ENCODE assay signal across 30 cellular contexts in the genomic region with DNA sequence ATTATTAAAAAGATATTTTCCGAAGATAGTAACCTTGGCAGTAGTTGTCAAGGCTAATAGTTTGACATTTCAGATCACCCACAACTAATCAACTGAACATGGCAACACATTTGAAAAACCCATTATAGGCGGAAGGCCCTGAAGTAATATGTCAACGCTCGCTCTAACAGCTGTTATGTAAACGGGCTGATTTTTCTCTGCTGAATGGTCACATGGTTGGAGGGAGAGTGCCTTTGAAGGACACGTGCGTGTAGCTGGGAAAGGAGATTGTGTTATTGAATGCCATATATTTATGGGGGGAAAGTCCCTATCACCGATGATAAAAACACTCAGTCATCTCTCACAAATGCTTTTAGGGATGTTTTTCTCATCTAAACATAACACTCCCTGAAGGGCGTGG.
"Had no signal": no experiment of that assay in that cellular context is flagged by ENCODE, and none has a peak within 500 bp of the region (broad histone marks: within the 10 kb centered on the region; RNA-seq: fewer than 3 reads in every experiment).

No MANE protein-coding gene starts in this region.

- H3K9me3 Mint-ChIP-seq: activated naive CD4-positive, alpha-beta T cell treated with anti-CD3 and anti-CD28 coated beads, Interleukin-2, amount 50 U/mL, for 24 hours; activated T-cell treated with anti-CD3 and anti-CD28 coated beads, Interleukin-2, amount 50 U/mL, for 24 hours; activated T-helper 1 cell treated with anti-CD3 and anti-CD28 coated beads, Interleukin-12 subunit alpha, Interleukin-12 subunit beta, Interleukin-2, Interleukin-4 antibody, amounts not matched to agents 30 ng/mL and 10 ng/mL and 1 ng/mL, durations not matched to agents 14 hours and 24 hours and 36 hours; T-helper 1 cell treated with Interleukin-12 subunit alpha and Interleukin-12 subunit beta and Interleukin-4 antibody, amounts not matched to agents 30 μg/mL and 1 μg/mL, for 36 hours; WTC11 had no signal

- H3K4me3 ChIP-seq: ascending aorta, body of pancreas, MG63, Peyer's patch, SJCRH30 had no signal

- H3K4me1 Mint-ChIP-seq: activated CD8-positive, alpha-beta memory T cell treated with anti-CD3 and anti-CD28 coated beads, Interleukin-2, amount 10 ng/mL, durations not matched to agents 7 days and 5 days; activated naive CD4-positive, alpha-beta T cell treated with anti-CD3 and anti-CD28 coated beads, Interleukin-2, amount 50 U/mL, for 24 hours; WTC11 had no signal

- H3K36me3 ChIP-seq: ascending aorta, MG63, Peyer's patch, SJCRH30 had no signal

- H3K27me3 ChIP-seq: ascending aorta, body of pancreas, MG63, Peyer's patch, SJCRH30 had no signal

- H3K36me3 Mint-ChIP-seq: activated CD8-positive, alpha-beta memory T cell treated with anti-CD3 and anti-CD28 coated beads, Interleukin-2, amount 10 ng/mL, durations not matched to agents 7 days and 5 days; activated naive CD4-positive, alpha-beta T cell treated with anti-CD3 and anti-CD28 coated beads, Interleukin-2, amount 50 U/mL, for 24 hours; WTC11 had no signal

- H3K4me1 ChIP-seq: ascending aorta, body of pancreas, Peyer's patch, SJCRH30 had no signal

- H3K4me3 Mint-ChIP-seq: activated CD8-positive, alpha-beta memory T cell treated with anti-CD3 and anti-CD28 coated beads, Interleukin-2, amount 10 ng/mL, durations not matched to agents 7 days and 5 days; activated naive CD4-positive, alpha-beta T cell treated with anti-CD3 and anti-CD28 coated beads, Interleukin-2, amount 50 U/mL, for 24 hours; activated T-cell treated with anti-CD3 and anti-CD28 coated beads, Interleukin-2, amount 50 U/mL, for 24 hours; activated T-helper 1 cell treated with anti-CD3 and anti-CD28 coated beads, Interleukin-12 subunit alpha, Interleukin-12 subunit beta, Interleukin-2, Interleukin-4 antibody, amounts not matched to agents 30 ng/mL and 10 ng/mL and 1 ng/mL, durations not matched to agents 14 hours and 24 hours and 36 hours; T-helper 1 cell treated with Interleukin-12 subunit alpha and Interleukin-12 subunit beta and Interleukin-4 antibody, amounts not matched to agents 30 μg/mL and 1 μg/mL, for 36 hours; WTC11 had no signal

- ATAC-seq: activated CD8-positive, alpha-beta memory T cell treated with anti-CD3 and anti-CD28 coated beads, Interleukin-2, amount 10 ng/mL, durations not matched to agents 7 days and 5 days; body of pancreas; SK-N-SH treated with all-trans-retinoic acid at 6 μM for 48 hours; WTC11 had no signal

- DNase-seq: activated CD4-positive, alpha-beta T cell treated with anti-CD3 and anti-CD28 coated beads for 48 hours; activated CD4-positive, alpha-beta T cell treated with anti-CD3 and anti-CD28 coated beads, Interleukin-2, amount 50 U/mL, for 48 hours; activated CD4-positive, CD25-positive, alpha-beta regulatory T cell treated with anti-CD3 and anti-CD28 coated beads, Interleukin-2, amount 50 U/mL, for 72 hours; activated CD8-positive, alpha-beta memory T cell treated with anti-CD3 and anti-CD28 coated beads, Interleukin-2, amount 10 ng/mL, durations not matched to agents 7 days and 5 days; activated effector memory CD4-positive, alpha-beta T cell treated with Interleukin-2 at 50 U/mL for 16 hours; activated naive CD4-positive, alpha-beta T cell; activated T-cell treated with anti-CD3 and anti-CD28 coated beads, Interleukin-2, amount 50 U/mL, for 24 hours; body of pancreas; central memory CD4-positive, alpha-beta T cell; MG63; MV-4-11; NCI-H1105; NCI-H1436; NCI-H187 treated with DMSO at 0.1 percent for 48 hours; NCI-H2081 treated with DMSO at 0.1 percent for 48 hours; NCI-H2227 treated with DMSO at 0.1 percent for 48 hours; NCI-H446 treated with DMSO at 0.1 percent for 48 hours; NCI-H524 treated with DMSO at 0.1 percent for 48 hours; NK-92 treated with Interleukin-12 subunit alpha and Interleukin-12 subunit beta, amount 100 ng/mL, for 24 hours; Peyer's patch; Right ventricle myocardium superior; SJCRH30; SW 1271; T-helper 9 cell had no signal

- H3K9me3 ChIP-seq: ascending aorta, body of pancreas, MG63, Peyer's patch, SJCRH30 had no signal

- H3K27ac Mint-ChIP-seq: activated CD8-positive, alpha-beta memory T cell treated with anti-CD3 and anti-CD28 coated beads, Interleukin-2, amount 10 ng/mL, durations not matched to agents 7 days and 5 days; activated naive CD4-positive, alpha-beta T cell treated with anti-CD3 and anti-CD28 coated beads, Interleukin-2, amount 50 U/mL, for 24 hours; activated T-cell treated with anti-CD3 and anti-CD28 coated beads, Interleukin-2, amount 50 U/mL, for 24 hours; activated T-helper 1 cell treated with anti-CD3 and anti-CD28 coated beads, Interleukin-12 subunit alpha, Interleukin-12 subunit beta, Interleukin-2, Interleukin-4 antibody, amounts not matched to agents 30 ng/mL and 10 ng/mL and 1 ng/mL, durations not matched to agents 14 hours and 24 hours and 36 hours; T-helper 1 cell treated with Interleukin-12 subunit alpha and Interleukin-12 subunit beta and Interleukin-4 antibody, amounts not matched to agents 30 μg/mL and 1 μg/mL, for 36 hours; WTC11 had no signal
